8 cellular contexts compared by ENCODE assay signal in genomic region chr6:30942338-30943060, GRCh38. TPM values are rescaled to one million over a fixed set of nuclear protein-coding genes. Genes with fewer than 3 reads are reported as not detected.
DNase-seq lines count a peak whose midpoint lies in the region; ATAC-seq and TF ChIP-seq lines count a peak whose summit lies in the region.

No MANE protein-coding gene starts in this region.

- H3K4me3 ChIP-seq in epithelial cell of esophagus (ENCODE audit: low read length) (no peak overlapping the region), mucosa of descending colon (no peak overlapping the region)

- peaks cover 6% of the 10 kb centered on the region for H3K4me1 ChIP-seq in mucosa of descending colon (ENCODE audit: low read depth)

- peak overlapping the region; percentile 29 for H3K4me3 Mint-ChIP-seq in Calu3 (ENCODE audit: low read depth, unreplicated experiment)

- no peaks in the 10 kb centered on the region for H3K9me3 ChIP-seq in mucosa of descending colon

- peaks cover 38% of the 10 kb centered on the region for H3K4me1 Mint-ChIP-seq in Calu3 (ENCODE audit: low read depth, unreplicated experiment)

- peak overlapping the region; percentile 45 for H3K27ac Mint-ChIP-seq in Calu3 (ENCODE audit: unreplicated experiment)

- TF ChIP-seq CTCF in Calu3 (IDR thresholded peaks at IDR 0.05; ENCODE audit: unreplicated experiment): peak; percentile 77
- peak; percentile 72 for TF ChIP-seq CTCF in epithelial cell of esophagus (IDR thresholded peaks at IDR 0.05; ENCODE audit: insufficient read depth, low read depth, low read length, missing control alignments)
- no peak for TF ChIP-seq CTCF in mucosa of descending colon (IDR thresholded peaks at IDR 0.05)

- intact Hi-C loops in Calu3 (cut with micrococcal nuclease; ENCODE audit: unreplicated experiment) (loop anchor here (1.0 to 2.0 kb wide), 2 partner anchors 98 to 128 kb away; no protein-coding TSS in a partner anchor), mucosa of descending colon (cut with DNase I, micrococcal nuclease) (no loop called here)

- BruUV-seq in Calu3 (replicated peaks; lab: Mats Ljungman, UMichigan): no TSS peak

- no peaks in the 10 kb centered on the region for H3K36me3 Mint-ChIP-seq in Calu3 (ENCODE audit: insufficient read depth, unreplicated experiment)

- DNase-seq in Calu3 (peak; percentile 99), NCI-H226 (peak; percentile 87), epithelial cell of esophagus (ENCODE audit: low read depth) (peak; percentile 89), mucosa of descending colon (peak in 2 of 3 donors; percentile 75 to 78), pons (ENCODE audit: low spot score) (no peak), NCI-H446 (lab: John Stamatoyannopoulos, UW) (no peak)

- H3K36me3 ChIP-seq in mucosa of descending colon (ENCODE audit: low read depth): no peaks in the 10 kb centered on the region

- ATAC-seq in mucosa of descending colon (peak; percentile 84), GM21381 (IDR thresholded peaks at IDR 0.05; ENCODE audit: unreplicated experiment) (no peak), GM21360 (IDR thresholded peaks at IDR 0.05; ENCODE audit: unreplicated experiment) (no peak)

- CTCF ChIA-PET in Calu3 (lab: Charles Lee): interaction anchor here (0.6 to 3.7 kb wide), 31 partner anchors 9 to 172 kb away, joined by 3 to 76 read pairs (median 5); partner anchors contain the start of genes GTF2H4, PSORS1C1, SFTA2 and VARS2

- H3K9me3 Mint-ChIP-seq in Calu3 (ENCODE audit: low read depth, unreplicated experiment): no peaks in the 10 kb centered on the region

- H3K27me3 Mint-ChIP-seq in Calu3 (ENCODE audit: unreplicated experiment): peaks cover 10% of the 10 kb centered on the region

RNA-seq across cellular contexts. Expression of gene MUCL3, which starts 1.7 kb away (rescaled TPM):
- 0.07 and 0.15 TPM in 2 replicates for total RNA-seq in Calu3 (2022)
- total RNA-seq in mucosa of descending colon: under 1 TPM in 1 of 3 donors, not detected in 2; 0.07 TPM

RNA-seq across cellular contexts. Expression of gene SFTA2, which starts 10.5 kb away (rescaled TPM):
- total RNA-seq in Calu3 (2022): 184 and 246 TPM in 2 replicates
- total RNA-seq in mucosa of descending colon: not detected

RNA-seq across cellular contexts. Expression of gene VARS2, which starts 28.5 kb away (rescaled TPM):
- total RNA-seq in Calu3 (2022) (33.0 and 34.2 TPM in 2 replicates), mucosa of descending colon (10 to 100 TPM; 20.9 to 27.6 (median 27.3) TPM)

RNA-seq across cellular contexts. Expression of gene GTF2H4, which starts 34.5 kb away (rescaled TPM):
- total RNA-seq in Calu3 (2022): 70.5 and 80.0 TPM in 2 replicates
- total RNA-seq in mucosa of descending colon: 10 to 100 TPM; 17.0 to 25.3 (median 25.0) TPM

RNA-seq across cellular contexts. Expression of gene MUC21, which starts 41.0 kb away (rescaled TPM):
- total RNA-seq in Calu3 (2022): not detected in 2 replicates
- under 1 TPM in 1 of 3 donors, not detected in 2; 0.12 TPM for total RNA-seq in mucosa of descending colon

Comparison
In these comparisons a context has a peak if more than half of its experiments do, and no peak if none do; other contexts are left out.
1. DNase-seq: peak in Calu3 (single experiment), NCI-H226 (single experiment), epithelial cell of esophagus (single experiment) and mucosa of descending colon (2 of 3); none in pons (single experiment) and NCI-H446 (0 of 2).
2. RNA of gene SFTA2, which starts 10.5 kb away (total RNA-seq): 184 to 246 TPM in Calu3; not detected in mucosa of descending colon; every median in the first group is over 100 times any median in the second.